In the genomic region with DNA sequence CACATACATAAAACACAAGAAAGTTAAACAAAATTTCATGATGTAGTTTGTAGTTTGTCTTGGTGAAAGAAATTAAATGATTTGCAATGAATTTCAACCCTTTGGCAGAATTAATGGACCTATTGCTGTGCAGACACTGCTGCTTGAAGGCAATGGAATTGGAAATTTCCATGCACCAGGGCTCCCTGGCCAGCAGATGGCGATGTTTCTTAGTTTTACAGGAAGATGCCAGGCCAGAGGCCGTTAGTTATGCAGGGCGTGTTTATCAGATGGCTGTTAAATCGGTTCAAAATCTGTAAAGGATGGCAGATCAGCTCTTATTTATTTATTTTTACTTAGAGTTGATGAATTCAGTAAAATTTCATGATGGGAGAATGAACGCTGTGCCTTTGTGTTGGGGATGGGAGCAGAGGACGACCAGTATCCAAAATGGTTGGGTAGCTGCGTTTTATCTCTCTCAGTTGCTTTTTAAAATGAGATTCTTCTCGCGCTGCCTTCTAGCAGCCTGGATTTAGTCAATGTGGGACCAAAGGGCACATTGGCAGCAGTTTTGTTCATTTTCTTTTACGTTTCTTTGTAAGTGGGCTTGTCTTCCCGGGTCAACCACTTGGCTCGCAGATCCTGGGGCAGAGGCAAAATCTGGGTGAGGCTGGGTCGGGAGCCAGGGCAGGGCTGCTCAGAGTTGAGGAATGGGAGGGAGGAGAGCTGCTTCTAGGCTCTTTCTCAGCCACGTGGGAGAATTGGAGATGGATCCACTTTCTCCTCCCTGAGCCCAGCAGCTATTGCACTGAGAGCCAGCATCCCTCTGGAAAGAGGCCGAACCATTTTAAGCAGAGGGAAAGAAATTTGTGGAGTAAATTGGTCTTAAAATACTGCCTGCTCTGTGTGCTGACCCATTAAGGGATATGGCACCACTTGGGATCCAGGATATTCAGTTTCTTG, we compare ENCODE assay signal across 8 cellular contexts.
DNase-seq lines count a peak whose midpoint lies in the region; ATAC-seq and TF ChIP-seq lines count a peak whose summit lies in the region.

No MANE protein-coding gene starts in this region.

- H3K4me3 ChIP-seq in astrocyte of the spinal cord (ENCODE audit: low read depth, low read length) (no peak overlapping the region), skeletal muscle tissue (ENCODE audit: low read length in 3 of 3) (peak overlapping the region in 2 of 3 donors; percentile 7 to 24)

- TF ChIP-seq CTCF in astrocyte of the spinal cord (IDR thresholded peaks at IDR 0.05; ENCODE audit: low read depth, low read length), result peak; percentile 89

- H3K27me3 ChIP-seq in skeletal muscle tissue (ENCODE audit: control insufficient read depth in 3 of 3, insufficient read depth in 3 of 3, low read length in 3 of 3), result no peaks in the 10 kb centered on the region

- peak; percentile 91 for ATAC-seq in HG02870 (IDR thresholded peaks at IDR 0.05; ENCODE audit: unreplicated experiment)

- H3K9me3 ChIP-seq in skeletal muscle tissue (ENCODE audit: control insufficient read depth in 3 of 3, low read length in 3 of 3), result no peaks in the 10 kb centered on the region

- H3K27ac ChIP-seq in skeletal muscle tissue (ENCODE audit: low read depth, low read length), result no peak overlapping the region

- in situ Hi-C loops in astrocyte of the spinal cord (cut with HindIII; ENCODE audit: low sequenced_read_pairs), result no loop called here

- peaks cover 0 to 5% (median 4%) of the 10 kb centered on the region in 3 donors for H3K4me1 ChIP-seq in skeletal muscle tissue (ENCODE audit: control insufficient read depth in 3 of 3, insufficient read depth in 3 of 3, low read length in 3 of 3)

- DNase-seq in SIG-M5 treated with dmso at 0.1 percent for 504 hours (lab: John Stamatoyannopoulos, UW; ENCODE audit: unreplicated experiment) (peak; percentile 44), SIG-M5 (lab: John Stamatoyannopoulos, UW) (no peak), NCI-H146 treated with DMSO at 0.1 percent for 48 hours (lab: John Stamatoyannopoulos, UW; ENCODE audit: unreplicated experiment) (peak; percentile 91), T-helper 2 cell (peak in 3 of 5 experiments; percentile 5 to 59 (median 17)), astrocyte of the spinal cord (ENCODE audit: low read depth, low spot score) (peak; percentile 84), hypothalamus (lab: John Stamatoyannopoulos, UW) (peak in 50 of 51 donors; percentile 3 to 91 (median 64))

- H3K36me3 ChIP-seq in skeletal muscle tissue (ENCODE audit: control insufficient read depth in 3 of 3, insufficient read depth in 3 of 3, low read length in 3 of 3), result no peaks in the 10 kb centered on the region

- H3K9ac ChIP-seq in skeletal muscle tissue (ENCODE audit: low read depth in 1 of 3, low read length in 3 of 3), result peak overlapping the region in 1 of 3 donors; percentile 46
